ENCODE assay signal across 1 cellular context in genomic region chr17:61414141-61414935, GRCh38.
TF ChIP-seq lines count a peak whose summit lies in the region.

No MANE protein-coding gene starts in this region.

TF ChIP-seq in HepG2, 621 proteins besides CTCF, POLR2A, EP300 and RAD21 (continued from another document and continues in another):
- TF ChIP-seq ZBTB49 (CRISPR knock-in tag; IDR thresholded peaks at IDR 0.05; ENCODE audit: borderline replicate concordance) (no peak), PRPF4 (IDR thresholded peaks at IDR 0.05; ENCODE audit: low read depth, low read length, poor library complexity, severe bottlenecking) (no peak), JUNB (CRISPR knock-in tag; IDR thresholded peaks at IDR 0.05; ENCODE audit: borderline replicate concordance) (no peak), IKZF4 (CRISPR knock-in tag; IDR thresholded peaks at IDR 0.05; ENCODE audit: borderline replicate concordance, low read depth, not compliant biosample characterization) (no peak), ZNF556 (CRISPR knock-in tag; IDR thresholded peaks at IDR 0.05; ENCODE audit: borderline replicate concordance) (0 out of 2 replicates have a peak, but pooled peaks have one; percentile 38), ZBTB20 (CRISPR knock-in tag; IDR thresholded peaks at IDR 0.05; ENCODE audit: borderline replicate concordance, low read depth) (0 out of 2 replicates have a peak, but pooled peaks have one; percentile 14), SOX5 (CRISPR knock-in tag; IDR thresholded peaks at IDR 0.05; ENCODE audit: borderline replicate concordance) (no peak), ZNF574 (CRISPR knock-in tag; IDR thresholded peaks at IDR 0.05) (no peak), ZSCAN30 (CRISPR knock-in tag; IDR thresholded peaks at IDR 0.05) (no peak), RBM39 (IDR thresholded peaks at IDR 0.05; ENCODE audit: low read depth, low read length, poor library complexity, severe bottlenecking) (no peak), ARNT (IDR thresholded peaks at IDR 0.05) (no peak), SMAD3 (CRISPR knock-in tag; IDR thresholded peaks at IDR 0.05) (no peak), SKIL (CRISPR knock-in tag; IDR thresholded peaks at IDR 0.05; ENCODE audit: borderline replicate concordance) (no peak), ZBTB34 (CRISPR knock-in tag; IDR thresholded peaks at IDR 0.05) (no peak), ZNF343 (CRISPR knock-in tag; IDR thresholded peaks at IDR 0.05) (0 out of 2 replicates have a peak, but pooled peaks have one; percentile 50), CCAR2 (optimal IDR thresholded peaks at IDR 0.05; ENCODE audit: low read depth, low read length) (no peak), ELF3 (CRISPR knock-in tag; IDR thresholded peaks at IDR 0.05) (0 out of 2 replicates have a peak, but pooled peaks have one; percentile 32), ZNF614 (CRISPR knock-in tag; IDR thresholded peaks at IDR 0.05; ENCODE audit: borderline replicate concordance) (no peak), NFYB (CRISPR knock-in tag; IDR thresholded peaks at IDR 0.05) (0 out of 2 replicates have a peak, but pooled peaks have one; percentile 9), FOXM1 (CRISPR knock-in tag; IDR thresholded peaks at IDR 0.05) (no peak), KLF12 (CRISPR knock-in tag; IDR thresholded peaks at IDR 0.05; ENCODE audit: borderline replicate concordance) (no peak), ZNF12 (CRISPR knock-in tag; IDR thresholded peaks at IDR 0.05) (peak; percentile 66; the same call in 1 of the 2 replicates), RNF219 (CRISPR knock-in tag; IDR thresholded peaks at IDR 0.05) (no peak), DPF2 (CRISPR knock-in tag; IDR thresholded peaks at IDR 0.05; ENCODE audit: borderline replicate concordance, low read depth) (no peak), MTA1 (CRISPR knock-in tag; IDR thresholded peaks at IDR 0.05; ENCODE audit: borderline replicate concordance) (peak; percentile 44; the same call in 1 of the 2 replicates), DNMT1 (CRISPR knock-in tag; IDR thresholded peaks at IDR 0.05) (no peak), TMF1 (CRISPR knock-in tag; IDR thresholded peaks at IDR 0.05; ENCODE audit: low read depth) (no peak), KDM1A (CRISPR knock-in tag; IDR thresholded peaks at IDR 0.05) (0 out of 2 replicates have a peak, but pooled peaks have one; percentile 11), ZNF17 (CRISPR knock-in tag; IDR thresholded peaks at IDR 0.05) (no peak), IRF9 (CRISPR knock-in tag; IDR thresholded peaks at IDR 0.05; ENCODE audit: borderline replicate concordance) (no peak), SIX1 (CRISPR knock-in tag; IDR thresholded peaks at IDR 0.05; ENCODE audit: borderline replicate concordance) (no peak), ZNF546 (CRISPR knock-in tag; conservative IDR thresholded peaks at IDR 0.05) (no peak), ZSCAN9 (CRISPR knock-in tag; IDR thresholded peaks at IDR 0.05; ENCODE audit: borderline replicate concordance) (no peak), RAD51 (IDR thresholded peaks at IDR 0.05; ENCODE audit: borderline replicate concordance) (no peak), MXI1 (IDR thresholded peaks at IDR 0.05; ENCODE audit: borderline replicate concordance, low read depth, low read length) (no peak), THAP11 (CRISPR knock-in tag; IDR thresholded peaks at IDR 0.05) (no peak), SP140L (CRISPR knock-in tag; IDR thresholded peaks at IDR 0.05; ENCODE audit: borderline replicate concordance) (no peak), ZNF790 (CRISPR knock-in tag; IDR thresholded peaks at IDR 0.05; ENCODE audit: borderline replicate concordance) (no peak), HNRNPUL1 (IDR thresholded peaks at IDR 0.05; ENCODE audit: low read depth, low read length) (no peak), ZNF263 (CRISPR knock-in tag; IDR thresholded peaks at IDR 0.05) (no peak), FOXO1 (CRISPR knock-in tag; IDR thresholded peaks at IDR 0.05) (no peak)
- TF ChIP-seq, protein P1, sequence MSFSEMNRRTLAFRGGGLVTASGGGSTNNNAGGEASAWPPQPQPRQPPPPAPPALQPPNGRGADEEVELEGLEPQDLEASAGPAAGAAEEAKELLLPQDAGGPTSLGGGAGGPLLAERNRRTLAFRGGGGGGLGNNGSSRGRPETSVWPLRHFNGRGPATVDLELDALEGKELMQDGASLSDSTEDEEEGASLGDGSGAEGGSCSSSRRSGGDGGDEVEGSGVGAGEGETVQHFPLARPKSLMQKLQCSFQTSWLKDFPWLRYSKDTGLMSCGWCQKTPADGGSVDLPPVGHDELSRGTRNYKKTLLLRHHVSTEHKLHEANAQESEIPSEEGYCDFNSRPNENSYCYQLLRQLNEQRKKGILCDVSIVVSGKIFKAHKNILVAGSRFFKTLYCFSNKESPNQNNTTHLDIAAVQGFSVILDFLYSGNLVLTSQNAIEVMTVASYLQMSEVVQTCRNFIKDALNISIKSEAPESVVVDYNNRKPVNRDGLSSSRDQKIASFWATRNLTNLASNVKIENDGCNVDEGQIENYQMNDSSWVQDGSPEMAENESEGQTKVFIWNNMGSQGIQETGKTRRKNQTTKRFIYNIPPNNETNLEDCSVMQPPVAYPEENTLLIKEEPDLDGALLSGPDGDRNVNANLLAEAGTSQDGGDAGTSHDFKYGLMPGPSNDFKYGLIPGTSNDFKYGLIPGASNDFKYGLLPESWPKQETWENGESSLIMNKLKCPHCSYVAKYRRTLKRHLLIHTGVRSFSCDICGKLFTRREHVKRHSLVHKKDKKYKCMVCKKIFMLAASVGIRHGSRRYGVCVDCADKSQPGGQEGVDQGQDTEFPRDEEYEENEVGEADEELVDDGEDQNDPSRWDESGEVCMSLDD (CRISPR knock-in tag; IDR thresholded peaks at IDR 0.05; ENCODE audit: borderline replicate concordance) = peak; percentile 88; the same call in 1 of the 2 replicates
- TF ChIP-seq, protein P2, sequence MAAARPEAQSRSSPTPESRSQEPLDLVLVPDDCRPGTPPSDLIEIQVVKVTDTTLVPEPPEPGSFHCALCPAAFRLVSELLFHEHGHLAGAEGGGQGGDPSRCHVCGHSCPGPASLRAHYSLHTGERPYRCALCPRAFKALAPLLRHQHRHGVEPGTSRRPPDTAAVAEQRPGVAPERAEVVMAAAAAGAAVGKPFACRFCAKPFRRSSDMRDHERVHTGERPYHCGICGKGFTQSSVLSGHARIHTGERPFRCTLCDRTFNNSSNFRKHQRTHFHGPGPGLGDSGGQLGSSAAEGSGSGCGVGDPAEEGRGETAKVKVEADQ (CRISPR knock-in tag; IDR thresholded peaks at IDR 0.05; ENCODE audit: borderline replicate concordance) = no peak
- TF ChIP-seq, protein P3, sequence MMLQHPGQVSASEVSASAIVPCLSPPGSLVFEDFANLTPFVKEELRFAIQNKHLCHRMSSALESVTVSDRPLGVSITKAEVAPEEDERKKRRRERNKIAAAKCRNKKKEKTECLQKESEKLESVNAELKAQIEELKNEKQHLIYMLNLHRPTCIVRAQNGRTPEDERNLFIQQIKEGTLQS (CRISPR knock-in tag; IDR thresholded peaks at IDR 0.05) = no peak
- TF ChIP-seq, protein P4, sequence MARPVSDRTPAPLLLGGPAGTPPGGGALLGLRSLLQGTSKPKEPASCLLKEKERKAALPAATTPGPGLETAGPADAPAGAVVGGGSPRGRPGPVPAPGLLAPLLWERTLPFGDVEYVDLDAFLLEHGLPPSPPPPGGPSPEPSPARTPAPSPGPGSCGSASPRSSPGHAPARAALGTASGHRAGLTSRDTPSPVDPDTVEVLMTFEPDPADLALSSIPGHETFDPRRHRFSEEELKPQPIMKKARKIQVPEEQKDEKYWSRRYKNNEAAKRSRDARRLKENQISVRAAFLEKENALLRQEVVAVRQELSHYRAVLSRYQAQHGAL (CRISPR knock-in tag; IDR thresholded peaks at IDR 0.05; ENCODE audit: not compliant biosample characterization) = no peak
- TF ChIP-seq, protein P5, sequence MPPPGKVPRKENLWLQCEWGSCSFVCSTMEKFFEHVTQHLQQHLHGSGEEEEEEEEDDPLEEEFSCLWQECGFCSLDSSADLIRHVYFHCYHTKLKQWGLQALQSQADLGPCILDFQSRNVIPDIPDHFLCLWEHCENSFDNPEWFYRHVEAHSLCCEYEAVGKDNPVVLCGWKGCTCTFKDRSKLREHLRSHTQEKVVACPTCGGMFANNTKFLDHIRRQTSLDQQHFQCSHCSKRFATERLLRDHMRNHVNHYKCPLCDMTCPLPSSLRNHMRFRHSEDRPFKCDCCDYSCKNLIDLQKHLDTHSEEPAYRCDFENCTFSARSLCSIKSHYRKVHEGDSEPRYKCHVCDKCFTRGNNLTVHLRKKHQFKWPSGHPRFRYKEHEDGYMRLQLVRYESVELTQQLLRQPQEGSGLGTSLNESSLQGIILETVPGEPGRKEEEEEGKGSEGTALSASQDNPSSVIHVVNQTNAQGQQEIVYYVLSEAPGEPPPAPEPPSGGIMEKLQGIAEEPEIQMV (CRISPR knock-in tag; IDR thresholded peaks at IDR 0.05; ENCODE audit: low read depth) = 0 out of 2 replicates have a peak, but pooled peaks have one; percentile 49
